ENCODE assay signal across 23 cellular contexts in the genomic region with DNA sequence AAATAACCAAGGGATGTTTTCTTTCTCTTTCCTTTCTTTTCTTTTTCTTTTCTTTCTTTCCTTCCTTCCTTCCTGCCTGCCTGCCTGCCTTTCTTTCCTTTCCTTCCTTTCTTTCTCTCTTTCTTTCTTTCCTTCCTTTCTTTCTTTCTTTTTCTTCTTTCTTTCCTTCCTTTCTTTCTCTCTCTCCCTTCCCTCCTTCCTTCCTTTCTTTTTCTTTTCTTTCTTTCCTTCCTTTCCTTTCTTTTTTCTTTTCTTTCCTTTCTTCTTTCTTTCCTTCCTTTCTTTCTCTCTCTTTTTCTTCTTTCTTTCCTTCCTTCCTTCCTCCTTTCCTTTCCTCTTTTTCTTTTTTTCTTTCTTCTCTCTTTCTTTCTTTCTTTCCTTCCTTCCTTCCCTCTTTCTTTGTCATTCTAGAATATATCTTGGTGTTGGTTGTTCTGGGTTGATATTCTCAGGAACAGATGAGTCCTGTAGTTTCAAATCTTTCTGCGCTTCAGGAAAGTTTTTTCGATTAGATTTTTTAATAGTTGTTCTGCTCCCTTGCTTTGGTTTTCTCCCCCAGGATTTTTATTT.
"Had no signal": no experiment of that assay in that cellular context is flagged by ENCODE, and none has a peak within 500 bp of the region (broad histone marks: within the 10 kb centered on the region; RNA-seq: fewer than 3 reads in every experiment).

No MANE protein-coding gene starts in this region.

- H3K27ac ChIP-seq: HL-60, SJSA1, SK-N-MC had no signal

- H3K4me1 ChIP-seq: SJSA1 had no signal

- H3K36me3 ChIP-seq: MG63, SJSA1 had no signal

- FAIRE-seq: HTR-8/SVneo, RCC 7860 had no signal

- H3K9me3 ChIP-seq: MG63, SJSA1 had no signal

- H3K4me3 ChIP-seq: MG63, SJSA1, SK-N-MC had no signal

- DNase-seq: KG1, MG63, NCI-H1092, NCI-H1105 treated with DMSO at 0.1 percent for 48 hours, NCI-H1436, NCI-H187, NCI-H2029, NCI-H2081 treated with DMSO at 0.1 percent for 48 hours, NCI-H2171, NCI-H226, NCI-H446, NCI-H510A, NCI-H524 treated with DMSO at 0.1 percent for 48 hours, NCI-H69, NCI-H774, Right ventricle myocardium superior, RPMI8226, SIG-M5 had no signal

- H3K27me3 ChIP-seq: MG63, SJSA1 had no signal
